ENCODE assay signal across 2 cellular contexts in genomic region chr21:31880816-31881215, GRCh38.
TF ChIP-seq lines count a peak whose summit lies in the region.

No MANE protein-coding gene starts in this region.

TF ChIP-seq in HepG2, 621 proteins besides CTCF, POLR2A, EP300 and RAD21:
- no peak for TF ChIP-seq IRX3 (CRISPR knock-in tag; IDR thresholded peaks at IDR 0.05; ENCODE audit: borderline replicate concordance, low read depth)
- 0 out of 2 replicates have a peak, but pooled peaks have one; percentile 11 for TF ChIP-seq ZNF687 (CRISPR knock-in tag; IDR thresholded peaks at IDR 0.05)
TF ChIP-seq in HepG2: peak in this region for 1.

TF ChIP-seq in H1, 55 proteins besides CTCF, POLR2A, EP300 and RAD21:
- no peak for TF ChIP-seq KDM4A (IDR thresholded peaks at IDR 0.05; ENCODE audit: low read depth, low read length, severe bottlenecking)
- TF ChIP-seq JUN (IDR thresholded peaks at IDR 0.05; ENCODE audit: low read depth, low read length), result no peak
- no peak for TF ChIP-seq SRF (IDR thresholded peaks at IDR 0.05; ENCODE audit: low read depth, low read length)
- TF ChIP-seq KDM5A (IDR thresholded peaks at IDR 0.05; ENCODE audit: low read length), result no peak
- no peak for TF ChIP-seq GABPA (IDR thresholded peaks at IDR 0.05; ENCODE audit: borderline replicate concordance, insufficient read depth, low read length)
- no peak for TF ChIP-seq SUZ12 (IDR thresholded peaks at IDR 0.05; ENCODE audit: low read length)
- TF ChIP-seq POLR2AphosphoS5 (IDR thresholded peaks at IDR 0.05; ENCODE audit: low read depth, low read length), result no peak
- TF ChIP-seq SP2 (IDR thresholded peaks at IDR 0.05; ENCODE audit: low read length), result no peak
- TF ChIP-seq HDAC2 (IDR thresholded peaks at IDR 0.05; ENCODE audit: borderline replicate concordance in 1 of 2, low read depth in 2 of 2, low read length in 2 of 2), result no peak
- TF ChIP-seq SP1 (IDR thresholded peaks at IDR 0.05; ENCODE audit: low read depth, low read length), result no peak
- TF ChIP-seq, protein P1, sequence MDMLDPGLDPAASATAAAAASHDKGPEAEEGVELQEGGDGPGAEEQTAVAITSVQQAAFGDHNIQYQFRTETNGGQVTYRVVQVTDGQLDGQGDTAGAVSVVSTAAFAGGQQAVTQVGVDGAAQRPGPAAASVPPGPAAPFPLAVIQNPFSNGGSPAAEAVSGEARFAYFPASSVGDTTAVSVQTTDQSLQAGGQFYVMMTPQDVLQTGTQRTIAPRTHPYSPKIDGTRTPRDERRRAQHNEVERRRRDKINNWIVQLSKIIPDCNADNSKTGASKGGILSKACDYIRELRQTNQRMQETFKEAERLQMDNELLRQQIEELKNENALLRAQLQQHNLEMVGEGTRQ (IDR thresholded peaks at IDR 0.05; ENCODE audit: low read length), result no peak
- no peak for TF ChIP-seq CEBPB (IDR thresholded peaks at IDR 0.05; ENCODE audit: low read depth, low read length)
- TF ChIP-seq BCL11A (IDR thresholded peaks at IDR 0.05; ENCODE audit: low read depth in 2 of 2, low read length in 2 of 2), result no peak
- TF ChIP-seq, protein P2, sequence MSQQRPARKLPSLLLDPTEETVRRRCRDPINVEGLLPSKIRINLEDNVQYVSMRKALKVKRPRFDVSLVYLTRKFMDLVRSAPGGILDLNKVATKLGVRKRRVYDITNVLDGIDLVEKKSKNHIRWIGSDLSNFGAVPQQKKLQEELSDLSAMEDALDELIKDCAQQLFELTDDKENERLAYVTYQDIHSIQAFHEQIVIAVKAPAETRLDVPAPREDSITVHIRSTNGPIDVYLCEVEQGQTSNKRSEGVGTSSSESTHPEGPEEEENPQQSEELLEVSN (IDR thresholded peaks at IDR 0.05), result no peak
